Comparison of ENCODE assay signal across 1 cellular context in the genomic region with DNA sequence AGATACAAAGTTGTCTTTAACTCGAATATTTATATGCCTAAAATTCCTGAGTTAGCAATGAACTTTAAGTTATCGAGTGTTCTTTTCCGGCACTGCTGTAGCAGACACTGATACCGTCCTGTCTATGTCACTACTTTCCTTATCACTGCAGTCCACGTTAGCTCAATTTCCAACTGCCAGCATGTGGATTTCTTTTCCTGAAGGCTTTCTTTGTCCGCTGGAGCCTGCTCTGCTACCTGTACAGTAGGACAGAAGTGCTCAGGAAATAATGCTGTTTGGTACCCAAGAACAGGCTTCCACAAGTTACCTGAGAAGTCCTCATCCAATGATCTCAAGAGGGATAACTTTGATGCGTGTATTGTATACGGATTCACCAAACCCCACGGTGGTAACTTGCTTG.
TF ChIP-seq lines count a peak whose summit lies in the region.

No MANE protein-coding gene starts in this region.

TF ChIP-seq in K562, 482 proteins besides CTCF, POLR2A, EP300 and RAD21 (continued from another document and continues in another):
- TF ChIP-seq, protein P1, sequence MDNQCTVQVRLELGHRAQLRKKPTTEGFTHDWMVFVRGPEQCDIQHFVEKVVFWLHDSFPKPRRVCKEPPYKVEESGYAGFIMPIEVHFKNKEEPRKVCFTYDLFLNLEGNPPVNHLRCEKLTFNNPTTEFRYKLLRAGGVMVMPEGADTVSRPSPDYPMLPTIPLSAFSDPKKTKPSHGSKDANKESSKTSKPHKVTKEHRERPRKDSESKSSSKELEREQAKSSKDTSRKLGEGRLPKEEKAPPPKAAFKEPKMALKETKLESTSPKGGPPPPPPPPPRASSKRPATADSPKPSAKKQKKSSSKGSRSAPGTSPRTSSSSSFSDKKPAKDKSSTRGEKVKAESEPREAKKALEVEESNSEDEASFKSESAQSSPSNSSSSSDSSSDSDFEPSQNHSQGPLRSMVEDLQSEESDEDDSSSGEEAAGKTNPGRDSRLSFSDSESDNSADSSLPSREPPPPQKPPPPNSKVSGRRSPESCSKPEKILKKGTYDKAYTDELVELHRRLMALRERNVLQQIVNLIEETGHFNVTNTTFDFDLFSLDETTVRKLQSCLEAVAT (IDR thresholded peaks at IDR 0.05), result peak; percentile 68 to 77; a peak in 3 of 4 replicates
- TF ChIP-seq NRF1 (conservative IDR thresholded peaks at IDR 0.05 in 1 of 2, IDR thresholded peaks at IDR 0.05 in 1 of 2), result no peak
- TF ChIP-seq NFE2L1 (tag; IDR thresholded peaks at IDR 0.05; ENCODE audit: borderline replicate concordance, low read depth), result no peak
- TF ChIP-seq ZBTB49 (CRISPR knock-in tag; IDR thresholded peaks at IDR 0.05; ENCODE audit: borderline replicate concordance), result no peak
- peak; percentile 21; the same call in 1 of the 2 replicates for TF ChIP-seq FOSL1 (tag; conservative IDR thresholded peaks at IDR 0.05)
- peak; percentile 54; the same call in 1 of the 2 replicates for TF ChIP-seq TOE1 (IDR thresholded peaks at IDR 0.05; ENCODE audit: borderline replicate concordance)
- TF ChIP-seq TOE1 (CRISPR knock-in tag; IDR thresholded peaks at IDR 0.05; ENCODE audit: borderline replicate concordance, low read depth), result no peak
- 0 out of 4 replicates have a peak, but pooled peaks of 1 of the 2 experiments have one; percentile 55 for TF ChIP-seq ZNF639 (CRISPR knock-in tag; conservative IDR thresholded peaks at IDR 0.05 in 1 of 2, IDR thresholded peaks at IDR 0.05 in 1 of 2)
- no peak for TF ChIP-seq OTX1 (CRISPR knock-in tag; IDR thresholded peaks at IDR 0.05)
- TF ChIP-seq HMGXB4 (CRISPR knock-in tag; IDR thresholded peaks at IDR 0.05), result no peak
- TF ChIP-seq MEF2D (tag; conservative IDR thresholded peaks at IDR 0.05; ENCODE audit: low read depth), result 0 out of 2 replicates have a peak, but pooled peaks have one; percentile 43
- no peak for TF ChIP-seq ZSCAN29 (IDR thresholded peaks at IDR 0.05)
- no peak for TF ChIP-seq TFAM (CRISPR knock-in tag; conservative IDR thresholded peaks at IDR 0.05)
- peak; percentile 77 to 84 for TF ChIP-seq ARNT (IDR thresholded peaks at IDR 0.05)
- no peak for TF ChIP-seq ZNF79 (CRISPR knock-in tag; IDR thresholded peaks at IDR 0.05; ENCODE audit: low read depth)
- peak; percentile 94 for TF ChIP-seq CBFA2T3 (IDR thresholded peaks at IDR 0.05)
- no peak for TF ChIP-seq ZNF354B (CRISPR knock-in tag; IDR thresholded peaks at IDR 0.05)
- TF ChIP-seq GMEB1 (CRISPR knock-in tag; IDR thresholded peaks at IDR 0.05), result no peak
- peak; percentile 82 for TF ChIP-seq JUND (IDR thresholded peaks at IDR 0.05; ENCODE audit: borderline replicate concordance, low read depth, low read length)
- peak; percentile 61; the same call in 1 of the 3 replicates for TF ChIP-seq JUND (tag; IDR thresholded peaks at IDR 0.05; ENCODE audit: borderline replicate concordance, low read depth, low read length)
- TF ChIP-seq, protein P2, sequence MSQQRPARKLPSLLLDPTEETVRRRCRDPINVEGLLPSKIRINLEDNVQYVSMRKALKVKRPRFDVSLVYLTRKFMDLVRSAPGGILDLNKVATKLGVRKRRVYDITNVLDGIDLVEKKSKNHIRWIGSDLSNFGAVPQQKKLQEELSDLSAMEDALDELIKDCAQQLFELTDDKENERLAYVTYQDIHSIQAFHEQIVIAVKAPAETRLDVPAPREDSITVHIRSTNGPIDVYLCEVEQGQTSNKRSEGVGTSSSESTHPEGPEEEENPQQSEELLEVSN (IDR thresholded peaks at IDR 0.05; ENCODE audit: borderline replicate concordance in 1 of 2, extremely low read depth in 1 of 2, insufficient read depth in 1 of 2, insufficient read length in 1 of 2, low read depth in 1 of 2, low read length in 1 of 2, poor library complexity in 1 of 2, severe bottlenecking in 1 of 2), result peak in 1 of 2 experiments; percentile 9
- peak; percentile 95 for TF ChIP-seq DPF2 (IDR thresholded peaks at IDR 0.05)
- TF ChIP-seq MYC (IDR thresholded peaks at IDR 0.05; ENCODE audit: low read depth, low read length), result peak; percentile 89
- TF ChIP-seq MYC (CRISPR knock-in tag; IDR thresholded peaks at IDR 0.05; ENCODE audit: borderline replicate concordance, low read depth), result no peak
- no peak for TF ChIP-seq RBM39 (optimal IDR thresholded peaks at IDR 0.05; ENCODE audit: low read depth, low read length)
- peak; percentile 93 for TF ChIP-seq TCF3 (CRISPR knock-in tag; IDR thresholded peaks at IDR 0.05)
- TF ChIP-seq NEUROD1 (IDR thresholded peaks at IDR 0.05; ENCODE audit: borderline replicate concordance, low read depth, low read length, partially characterized antibody), result peak; percentile 80
- TF ChIP-seq, protein P3, sequence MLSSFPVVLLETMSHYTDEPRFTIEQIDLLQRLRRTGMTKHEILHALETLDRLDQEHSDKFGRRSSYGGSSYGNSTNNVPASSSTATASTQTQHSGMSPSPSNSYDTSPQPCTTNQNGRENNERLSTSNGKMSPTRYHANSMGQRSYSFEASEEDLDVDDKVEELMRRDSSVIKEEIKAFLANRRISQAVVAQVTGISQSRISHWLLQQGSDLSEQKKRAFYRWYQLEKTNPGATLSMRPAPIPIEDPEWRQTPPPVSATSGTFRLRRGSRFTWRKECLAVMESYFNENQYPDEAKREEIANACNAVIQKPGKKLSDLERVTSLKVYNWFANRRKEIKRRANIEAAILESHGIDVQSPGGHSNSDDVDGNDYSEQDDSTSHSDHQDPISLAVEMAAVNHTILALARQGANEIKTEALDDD (IDR thresholded peaks at IDR 0.05), result peak; percentile 31
- no peak for TF ChIP-seq ZNF780A (CRISPR knock-in tag; IDR thresholded peaks at IDR 0.05)
- TF ChIP-seq HNRNPUL1 (IDR thresholded peaks at IDR 0.05; ENCODE audit: low read length), result no peak
- TF ChIP-seq CREB3L1 (IDR thresholded peaks at IDR 0.05; ENCODE audit: borderline replicate concordance, low read depth), result peak; percentile 69; the same call in 1 of the 2 replicates
- no peak for TF ChIP-seq ZC3H11A (IDR thresholded peaks at IDR 0.05; ENCODE audit: low read depth, low read length)
- TF ChIP-seq ETV1 (tag; conservative IDR thresholded peaks at IDR 0.05; ENCODE audit: low read depth), result peak; percentile 82
- no peak for TF ChIP-seq SREBF1 (IDR thresholded peaks at IDR 0.05; ENCODE audit: borderline replicate concordance, low read depth, low read length)
- TF ChIP-seq SAFB2 (IDR thresholded peaks at IDR 0.05; ENCODE audit: borderline replicate concordance, low read depth, low read length, severe bottlenecking), result no peak
- TF ChIP-seq, protein P4, sequence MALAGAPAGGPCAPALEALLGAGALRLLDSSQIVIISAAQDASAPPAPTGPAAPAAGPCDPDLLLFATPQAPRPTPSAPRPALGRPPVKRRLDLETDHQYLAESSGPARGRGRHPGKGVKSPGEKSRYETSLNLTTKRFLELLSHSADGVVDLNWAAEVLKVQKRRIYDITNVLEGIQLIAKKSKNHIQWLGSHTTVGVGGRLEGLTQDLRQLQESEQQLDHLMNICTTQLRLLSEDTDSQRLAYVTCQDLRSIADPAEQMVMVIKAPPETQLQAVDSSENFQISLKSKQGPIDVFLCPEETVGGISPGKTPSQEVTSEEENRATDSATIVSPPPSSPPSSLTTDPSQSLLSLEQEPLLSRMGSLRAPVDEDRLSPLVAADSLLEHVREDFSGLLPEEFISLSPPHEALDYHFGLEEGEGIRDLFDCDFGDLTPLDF (CRISPR knock-in tag; IDR thresholded peaks at IDR 0.05), result no peak
- TF ChIP-seq TAL1 (IDR thresholded peaks at IDR 0.05), result peak; percentile 86
- 0 out of 4 replicates have a peak, but pooled peaks of 1 of the 2 experiments have one; percentile 41 for TF ChIP-seq CSDE1 (IDR thresholded peaks at IDR 0.05)
- no peak for TF ChIP-seq NFRKB (IDR thresholded peaks at IDR 0.05; ENCODE audit: low read depth)
- peak; percentile 54 for TF ChIP-seq RBFOX2 (IDR thresholded peaks at IDR 0.05; ENCODE audit: low read depth, low read length)
- no peak for TF ChIP-seq DIDO1 (tag; IDR thresholded peaks at IDR 0.05; ENCODE audit: low read depth)
- peak in 1 of 3 experiments; percentile 33 for TF ChIP-seq YY1 (IDR thresholded peaks at IDR 0.05; ENCODE audit: borderline replicate concordance in 1 of 3, control insufficient read depth in 1 of 3, extremely low read depth in 1 of 3, insufficient read depth in 3 of 3, insufficient read length in 1 of 3, insufficient replicate concordance in 2 of 3, low read depth in 1 of 3, low read length in 2 of 3)
- TF ChIP-seq ZNF586 (CRISPR knock-in tag; conservative IDR thresholded peaks at IDR 0.05), result no peak
